Comparison of ENCODE assay signal across 1 cellular context in genomic region chr1:209565759-209566678, GRCh38.
TF ChIP-seq lines count a peak whose summit lies in the region.

No MANE protein-coding gene starts in this region.

TF ChIP-seq in K562, 482 proteins besides CTCF, POLR2A, EP300 and RAD21 (continued from another document):
- TF ChIP-seq ATF3 (IDR thresholded peaks at IDR 0.05) (no peak), ATF3 (CRISPR knock-in tag; conservative IDR thresholded peaks at IDR 0.05) (no peak), FOXJ2 (tag; IDR thresholded peaks at IDR 0.05) (no peak), TEAD1 (CRISPR knock-in tag; IDR thresholded peaks at IDR 0.05) (no peak), ZFP30 (CRISPR knock-in tag; IDR thresholded peaks at IDR 0.05; ENCODE audit: borderline replicate concordance) (no peak), ZNF384 (IDR thresholded peaks at IDR 0.05; ENCODE audit: low read depth, low read length) (no peak), ZNF174 (CRISPR knock-in tag; IDR thresholded peaks at IDR 0.05) (no peak), ZNF217 (CRISPR knock-in tag; IDR thresholded peaks at IDR 0.05) (no peak)
- TF ChIP-seq, protein P1, sequence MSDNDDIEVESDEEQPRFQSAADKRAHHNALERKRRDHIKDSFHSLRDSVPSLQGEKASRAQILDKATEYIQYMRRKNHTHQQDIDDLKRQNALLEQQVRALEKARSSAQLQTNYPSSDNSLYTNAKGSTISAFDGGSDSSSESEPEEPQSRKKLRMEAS (CRISPR knock-in tag; IDR thresholded peaks at IDR 0.05), result no peak
- TF ChIP-seq, protein P2, sequence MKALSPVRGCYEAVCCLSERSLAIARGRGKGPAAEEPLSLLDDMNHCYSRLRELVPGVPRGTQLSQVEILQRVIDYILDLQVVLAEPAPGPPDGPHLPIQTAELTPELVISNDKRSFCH (CRISPR knock-in tag; IDR thresholded peaks at IDR 0.05), result no peak
- TF ChIP-seq, protein P2 (tag; IDR thresholded peaks at IDR 0.05), result no peak
